ENCODE assay signal across 1 cellular context in genomic region chr2:169776483-169776802, GRCh38.
TF ChIP-seq lines count a peak whose summit lies in the region.

No MANE protein-coding gene starts in this region.

TF ChIP-seq in HepG2, 621 proteins besides CTCF, POLR2A, EP300 and RAD21:
- TF ChIP-seq SIX1 (CRISPR knock-in tag; IDR thresholded peaks at IDR 0.05; ENCODE audit: borderline replicate concordance) (no peak), ZNF543 (CRISPR knock-in tag; IDR thresholded peaks at IDR 0.05) (no peak), ZNF205 (CRISPR knock-in tag; IDR thresholded peaks at IDR 0.05) (peak; percentile 97), MEF2D (CRISPR knock-in tag; IDR thresholded peaks at IDR 0.05) (no peak)
TF ChIP-seq in HepG2: peak in this region for 1.
